ENCODE assay signal across 24 cellular contexts in the genomic region with DNA sequence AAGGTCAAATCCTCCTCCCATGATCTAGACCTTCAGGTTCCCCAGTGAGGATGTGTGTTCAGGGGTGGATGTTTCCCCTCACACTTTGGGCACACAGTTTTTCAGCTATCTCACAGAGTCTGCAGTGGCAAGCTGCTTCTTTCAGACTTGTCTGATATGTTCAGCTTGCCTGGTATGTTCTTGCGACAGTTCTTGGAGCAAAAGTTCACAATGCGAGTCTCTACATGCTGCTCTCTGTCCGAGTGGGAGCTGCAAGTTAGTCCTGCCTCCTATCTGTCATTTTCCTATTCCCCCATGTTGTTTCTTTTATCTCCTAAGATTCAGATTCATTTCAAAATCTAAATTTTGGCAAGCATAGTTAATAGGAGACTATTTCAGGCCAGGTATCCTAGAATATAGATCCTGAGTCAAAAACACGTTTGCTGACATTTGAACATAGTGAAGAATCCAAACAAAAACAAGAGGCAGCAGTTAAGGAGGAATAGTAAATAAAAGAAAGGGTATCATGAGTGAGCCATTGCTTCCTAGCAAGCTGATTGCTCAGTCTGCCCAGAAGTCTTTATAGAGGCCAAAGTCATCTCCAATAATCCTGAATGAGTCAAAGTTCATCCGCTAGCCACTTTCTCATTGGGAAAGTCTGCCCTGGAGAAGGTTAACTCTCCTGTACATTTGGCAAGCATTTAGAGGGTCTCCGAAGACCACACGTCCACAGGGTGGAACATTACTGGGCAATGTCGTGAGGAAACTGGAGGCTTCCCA.
DNase-seq lines count a peak whose midpoint lies in the region; ATAC-seq, FAIRE-seq and TF ChIP-seq lines count a peak whose summit lies in the region.
"Had no signal": no experiment of that assay in that cellular context is flagged by ENCODE, and none has a peak within 500 bp of the region (broad histone marks: within the 10 kb centered on the region; RNA-seq: fewer than 3 reads in every experiment).

No MANE protein-coding gene starts in this region.

- H3K4me1 ChIP-seq in hepatocyte (ENCODE audit: insufficient read depth) (peaks cover 20% of the 10 kb centered on the region), prostate gland (replicated peaks) (no peaks in the 10 kb centered on the region)
- H3K4me1 ChIP-seq: Caco-2, HAP-1, SJSA1 had no signal

- no peak for ATAC-seq in GM19023 (IDR thresholded peaks at IDR 0.05; ENCODE audit: unreplicated experiment)
- ATAC-seq: GM12878, GM23338, HepG2, K562 had no signal

- no peaks in the 10 kb centered on the region for H4K20me1 ChIP-seq in hepatocyte (ENCODE audit: insufficient read depth, poor library complexity, severe bottlenecking)
- H4K20me1 ChIP-seq: BLaER1 treated with 17β-estradiol and CSF1 and Interleukin-3, amounts not matched to agents 10 nM and 100 nM had no signal

- intact Hi-C loops in prostate gland (cut with DNase I), result no loop called here

- no peak overlapping the region for H2AFZ ChIP-seq in hepatocyte
- H2AFZ ChIP-seq: GM23338 had no signal

- DNase-seq in bronchial epithelial cell (ENCODE audit: low read depth) (peak; percentile 96), hepatocyte (ENCODE audit: low spot score) (peak; percentile 13), prostate gland (ENCODE audit: low spot score) (peak; percentile 40), RPMI8226 (no peak), NCI-H1694 treated with DMSO at 0.1 percent for 48 hours (lab: John Stamatoyannopoulos, UW) (no peak)
- DNase-seq in stimulated activated CD8-positive, alpha-beta memory T cell treated with anti-CD3 and anti-CD28 coated beads, Interleukin-4, amount 100 ng/mL, for 48 hours, result no peak
- DNase-seq: Caco-2; CD4-positive, alpha-beta memory T cell; DMS 273 treated with DMSO at 0.1 percent for 48 hours; DMS79 treated with DMSO at 0.1 percent for 48 hours; MM.1S; NCI-H1048; NCI-H1417 treated with DMSO at 0.1 percent for 48 hours; NCI-H187 treated with DMSO at 0.1 percent for 48 hours; NCI-H774; NK-92 treated with Interleukin-12 subunit alpha and Interleukin-12 subunit beta, amount 100 ng/mL, for 24 hours had no signal

- H3K27ac ChIP-seq in hepatocyte (no peak overlapping the region), prostate gland (no peak overlapping the region)
- H3K27ac ChIP-seq: BLaER1 treated with 17β-estradiol and CSF1 and Interleukin-3, amounts not matched to agents 10 nM and 100 nM; SJSA1 had no signal

- peak; percentile 72 for FAIRE-seq in bronchial epithelial cell (lab: Jason Lieb, UNC)
- FAIRE-seq: GM12878, HepG2, K562 had no signal

- H3K9me3 ChIP-seq in hepatocyte (ENCODE audit: low read depth) (no peaks in the 10 kb centered on the region), prostate gland (no peaks in the 10 kb centered on the region)
- H3K9me3 ChIP-seq: BLaER1 treated with 17β-estradiol and CSF1 and Interleukin-3, amounts not matched to agents 10 nM and 100 nM; Caco-2; SJSA1 had no signal

- WGBS in hepatocyte (ENCODE audit: low lambda C conversion rate, missing lambda C conversion rate), result 72% methylated on average over 8 of the region's 8 CpGs
- 62% methylated on average over 8 of the region's 8 CpGs for WGBS in prostate gland

- H3K27me3 ChIP-seq in bronchial epithelial cell (ENCODE audit: control insufficient read depth, insufficient read depth, low read length) (no peaks in the 10 kb centered on the region), hepatocyte (no peaks in the 10 kb centered on the region), prostate gland (replicated peaks; ENCODE audit: insufficient read depth) (no peaks in the 10 kb centered on the region)
- H3K27me3 ChIP-seq: BLaER1 treated with 17β-estradiol and CSF1 and Interleukin-3, amounts not matched to agents 10 nM and 100 nM; SJSA1 had no signal

- H3K4me2 ChIP-seq in hepatocyte, result no peak overlapping the region
- H3K4me2 ChIP-seq: GM23338 had no signal

- no peaks in the 10 kb centered on the region for H3K79me2 ChIP-seq in hepatocyte

- TF ChIP-seq CTCF in bronchial epithelial cell (IDR thresholded peaks at IDR 0.05; ENCODE audit: insufficient read depth, low read length, severe bottlenecking) (peak; percentile 14), hepatocyte (IDR thresholded peaks at IDR 0.05; ENCODE audit: poor library complexity) (no peak), prostate gland (IDR thresholded peaks at IDR 0.05) (peak in 2 of 4 experiments; percentile 9 to 27)

- no peak for TF ChIP-seq POLR2A in prostate gland (IDR thresholded peaks at IDR 0.05)

- no peaks in the 10 kb centered on the region for H3K36me3 ChIP-seq in bronchial epithelial cell (ENCODE audit: control insufficient read depth, insufficient read depth, low read length)
- no peaks in the 10 kb centered on the region for H3K36me3 ChIP-seq in hepatocyte (replicated peaks; ENCODE audit: insufficient read depth, low read depth)
- H3K36me3 ChIP-seq in prostate gland, result no peaks in the 10 kb centered on the region
- H3K36me3 ChIP-seq: BLaER1 treated with 17β-estradiol and CSF1 and Interleukin-3, amounts not matched to agents 10 nM and 100 nM; HAP-1; SJSA1 had no signal

- H3K4me3 ChIP-seq in bronchial epithelial cell (ENCODE audit: low read depth, low read length), result no peak overlapping the region
- H3K4me3 ChIP-seq in hepatocyte, result no peak overlapping the region
- no peak overlapping the region for H3K4me3 ChIP-seq in prostate gland
- H3K4me3 ChIP-seq: BLaER1 treated with 17β-estradiol and CSF1 and Interleukin-3, amounts not matched to agents 10 nM and 100 nM; GM12878; GM23338; HAP-1; K562; SJSA1 had no signal

- no peaks in the 10 kb centered on the region for H3K9me2 ChIP-seq in hepatocyte (replicated peaks; ENCODE audit: insufficient read depth)

Comparison
In these comparisons a context has a peak if more than half of its experiments do, and no peak if none do; other contexts are left out.
1. DNase-seq: peak in bronchial epithelial cell (single experiment), hepatocyte (single experiment) and prostate gland (single experiment); none in RPMI8226 (single experiment), stimulated activated CD8-positive, alpha-beta memory T cell treated with anti-CD3 and anti-CD28 coated beads, Interleukin-4, amount 100 ng/mL, for 48 hours (single experiment) and NCI-H1694 treated with DMSO at 0.1 percent for 48 hours (single experiment).